ENCODE assay signal across 8 cellular contexts in the genomic region with DNA sequence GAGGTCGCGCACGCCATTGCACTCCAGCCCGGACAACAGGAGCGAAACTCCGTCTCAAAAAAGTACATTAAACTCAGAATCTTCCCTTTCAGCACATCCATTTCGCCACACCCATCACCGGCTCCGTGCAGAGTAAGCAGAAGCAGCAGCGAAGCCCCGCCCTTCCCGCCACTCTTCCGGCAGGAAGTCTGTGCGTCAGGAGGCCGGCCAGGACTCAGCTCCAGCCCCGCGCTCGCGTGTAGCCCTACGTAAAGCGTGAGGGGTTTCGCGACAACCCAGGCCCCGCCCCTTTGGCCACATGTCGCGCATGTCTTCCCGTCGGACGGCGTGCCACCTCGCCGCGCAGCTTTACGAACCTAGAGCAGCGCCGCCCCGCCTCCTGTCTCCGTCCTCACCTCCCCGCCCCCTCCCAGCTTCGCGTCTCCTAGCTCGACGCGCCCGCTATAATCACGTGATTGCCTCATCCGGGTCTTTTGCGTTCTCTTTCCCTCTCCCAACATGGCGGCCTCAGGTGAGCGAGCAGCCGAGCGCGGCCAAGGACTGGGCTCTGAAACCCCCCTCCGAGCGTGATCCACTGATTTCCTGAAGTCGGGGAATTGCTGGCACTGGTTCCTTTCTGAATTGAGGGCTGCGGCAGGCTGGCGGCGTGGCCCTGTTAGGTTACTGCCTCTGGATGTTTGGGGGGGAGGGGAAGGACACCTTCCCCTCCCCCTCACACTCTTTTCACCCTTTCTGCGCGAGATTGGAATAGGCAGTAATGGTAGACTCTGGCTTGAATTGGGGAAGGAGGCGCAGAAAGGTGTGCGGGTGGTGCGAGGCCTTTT.
DNase-seq lines count a peak whose midpoint lies in the region; ATAC-seq and FAIRE-seq lines count a peak whose summit lies in the region.

A gene with protein sequence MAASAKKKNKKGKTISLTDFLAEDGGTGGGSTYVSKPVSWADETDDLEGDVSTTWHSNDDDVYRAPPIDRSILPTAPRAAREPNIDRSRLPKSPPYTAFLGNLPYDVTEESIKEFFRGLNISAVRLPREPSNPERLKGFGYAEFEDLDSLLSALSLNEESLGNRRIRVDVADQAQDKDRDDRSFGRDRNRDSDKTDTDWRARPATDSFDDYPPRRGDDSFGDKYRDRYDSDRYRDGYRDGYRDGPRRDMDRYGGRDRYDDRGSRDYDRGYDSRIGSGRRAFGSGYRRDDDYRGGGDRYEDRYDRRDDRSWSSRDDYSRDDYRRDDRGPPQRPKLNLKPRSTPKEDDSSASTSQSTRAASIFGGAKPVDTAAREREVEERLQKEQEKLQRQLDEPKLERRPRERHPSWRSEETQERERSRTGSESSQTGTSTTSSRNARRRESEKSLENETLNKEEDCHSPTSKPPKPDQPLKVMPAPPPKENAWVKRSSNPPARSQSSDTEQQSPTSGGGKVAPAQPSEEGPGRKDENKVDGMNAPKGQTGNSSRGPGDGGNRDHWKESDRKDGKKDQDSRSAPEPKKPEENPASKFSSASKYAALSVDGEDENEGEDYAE (plus strand): TSS at position 471 of the 824 bp plus-strand sequence. CDS start 28 bp downstream, at position 499.

- ATAC-seq in GM21367 (IDR thresholded peaks at IDR 0.05; ENCODE audit: unreplicated experiment), result peak; percentile 87
- peak; percentile 86 for ATAC-seq in effector memory CD8-positive, alpha-beta T cell (replicated peaks)
- ATAC-seq in memory B cell (ENCODE audit: low read depth), result peak; percentile 84

- peak within 1 kb of the TSS; percentile 93 to 99 for H3K27ac Mint-ChIP-seq in effector memory CD8-positive, alpha-beta T cell
- H3K27ac Mint-ChIP-seq in memory B cell, result peak within 1 kb of the TSS; percentile 97

- DNase-seq in COLO829 (ENCODE audit: low spot score), result peak; percentile 100
- peak; percentile 93 for DNase-seq in HTR-8/SVneo (ENCODE audit: insufficient read length, low spot score)
- peak; percentile 99 for DNase-seq in NOMO-1 treated with dmso at 0.1 percent for 144 hours (lab: John Stamatoyannopoulos, UW; ENCODE audit: unreplicated experiment)
- DNase-seq in activated CD8-positive, alpha-beta memory T cell treated with anti-CD3 and anti-CD28 coated beads for 48 hours (ENCODE audit: low read depth in 2 of 3, low spot score in 2 of 3), result peak; percentile 82 to 99 (median 97)
- peak; percentile 98 to 99 (median 99) for DNase-seq in effector memory CD8-positive, alpha-beta T cell
- DNase-seq in memory B cell (ENCODE audit: low spot score in 2 of 2), result peak; percentile 94 to 99
- peak; percentile 100 for DNase-seq in stimulated activated CD8-positive, alpha-beta memory T cell treated with anti-CD3 and anti-CD28 coated beads, Interleukin-12 subunit alpha, Interleukin-12 subunit beta, amount 100 ng/mL, for 24 hours (ENCODE audit: extremely low read depth)

- H3K4me3 Mint-ChIP-seq in effector memory CD8-positive, alpha-beta T cell, result peak within 1 kb of the TSS; percentile 97 to 100
- H3K4me3 Mint-ChIP-seq in memory B cell, result peak within 1 kb of the TSS; percentile 94

- peaks cover 0 to 8% of the 10 kb centered on the region in 2 donors for H3K27me3 Mint-ChIP-seq in effector memory CD8-positive, alpha-beta T cell
- peaks cover 2% of the 10 kb centered on the region for H3K27me3 Mint-ChIP-seq in memory B cell

- no peaks in the 10 kb centered on the region for H3K9me3 Mint-ChIP-seq in effector memory CD8-positive, alpha-beta T cell
- H3K9me3 Mint-ChIP-seq in memory B cell, result no peaks in the 10 kb centered on the region

- peak; percentile 87 for FAIRE-seq in HTR-8/SVneo (lab: Jason Lieb, UNC)

- H3K36me3 Mint-ChIP-seq in effector memory CD8-positive, alpha-beta T cell (ENCODE audit: insufficient read depth), result peaks cover 30% of the 10 kb centered on the region
- H3K36me3 Mint-ChIP-seq in memory B cell, result peaks cover 1% of the 10 kb centered on the region

- H3K4me1 Mint-ChIP-seq in effector memory CD8-positive, alpha-beta T cell (ENCODE audit: low read depth in 2 of 2), result peaks cover 30 to 36% of the 10 kb centered on the region in 2 donors
- H3K4me1 Mint-ChIP-seq in memory B cell, result peaks cover 23% of the 10 kb centered on the region

Comparison
In these comparisons a context has a peak if more than half of its experiments do, and no peak if none do; other contexts are left out.
1. Peak in every context shown above with its lines: DNase-seq and ATAC-seq.